ENCODE assay signal across 28 cellular contexts in genomic region chr6:104642871-104643270, GRCh38.
A peak's percentile ranks its signal among the peaks of the same experiment; 100 is the strongest.
DNase-seq lines count a peak whose midpoint lies in the region; ATAC-seq, FAIRE-seq and TF ChIP-seq lines count a peak whose summit lies in the region.
"Had no signal": no experiment of that assay in that cellular context is flagged by ENCODE, and none has a peak within 500 bp of the region (broad histone marks: within the 10 kb centered on the region; RNA-seq: fewer than 3 reads in every experiment).

No MANE protein-coding gene starts in this region.

- no peak overlapping the region for H3K4me3 ChIP-seq in astrocyte of the spinal cord (ENCODE audit: low read depth, low read length)
- H3K4me3 ChIP-seq in fibroblast of the aortic adventitia (ENCODE audit: low read depth, low read length), result no peak overlapping the region
- H3K4me3 ChIP-seq: A549, gastroesophageal sphincter, right atrium auricular region, tibial artery had no signal

- no peak for TF ChIP-seq CTCF in astrocyte of the spinal cord (IDR thresholded peaks at IDR 0.05; ENCODE audit: low read depth, low read length)
- TF ChIP-seq CTCF in fibroblast of the aortic adventitia (IDR thresholded peaks at IDR 0.05; ENCODE audit: insufficient read depth, low read length), result no peak

- in situ Hi-C loops in astrocyte of the spinal cord (cut with HindIII; ENCODE audit: low sequenced_read_pairs), result no loop called here

- FAIRE-seq in G401.6 (lab: Jason Lieb, UNC), result peak; percentile 81
- FAIRE-seq: A549, D721Med, HTR-8/SVneo had no signal

- DNase-seq in A172 (ENCODE audit: low spot score) (peak; percentile 22), astrocyte of the spinal cord (ENCODE audit: low read depth, low spot score) (peak; percentile 25), fibroblast of the aortic adventitia (ENCODE audit: low read depth) (peak; percentile 2), foreskin melanocyte (no peak), occipital lobe (lab: John Stamatoyannopoulos, UW) (no peak)
- DNase-seq: activated naive CD4-positive, alpha-beta T cell; activated T-cell treated with anti-CD3 and anti-CD28 coated beads, Interleukin-2, amount 50 U/mL, for 4 hours; amniotic stem cell; caudate nucleus; erythroblast; GF-D8; KG1; naive B cell; NCI-H146; NCI-H524; stimulated activated CD4-positive, alpha-beta T cell treated with anti-CD3 and anti-CD28 coated beads, Interleukin-12 subunit alpha, Interleukin-12 subunit beta, amount 100 ng/mL, for 4 hours; stimulated activated CD4-positive, alpha-beta T cell treated with anti-CD3 and anti-CD28 coated beads, Interleukin-4, amount 100 ng/mL, for 4 hours; SW 1271; tibial artery had no signal

- ATAC-seq in HG03457 (IDR thresholded peaks at IDR 0.05; ENCODE audit: unreplicated experiment), result no peak
- ATAC-seq in HG03571 (IDR thresholded peaks at IDR 0.05; ENCODE audit: unreplicated experiment), result no peak
- ATAC-seq: A549; activated T-cell treated with anti-CD3 and anti-CD28 coated beads, Interleukin-2, amount 50 U/mL, for 4 hours; gastroesophageal sphincter; Right ventricle myocardium inferior had no signal

Comparison
In these comparisons a context has a peak if more than half of its experiments do, and no peak if none do; other contexts are left out.
1. DNase-seq: peak in A172 (single experiment), astrocyte of the spinal cord (single experiment) and fibroblast of the aortic adventitia (single experiment); none in foreskin melanocyte (single experiment) and occipital lobe (single experiment).